ENCODE assay signal across 8 cellular contexts in the genomic region with DNA sequence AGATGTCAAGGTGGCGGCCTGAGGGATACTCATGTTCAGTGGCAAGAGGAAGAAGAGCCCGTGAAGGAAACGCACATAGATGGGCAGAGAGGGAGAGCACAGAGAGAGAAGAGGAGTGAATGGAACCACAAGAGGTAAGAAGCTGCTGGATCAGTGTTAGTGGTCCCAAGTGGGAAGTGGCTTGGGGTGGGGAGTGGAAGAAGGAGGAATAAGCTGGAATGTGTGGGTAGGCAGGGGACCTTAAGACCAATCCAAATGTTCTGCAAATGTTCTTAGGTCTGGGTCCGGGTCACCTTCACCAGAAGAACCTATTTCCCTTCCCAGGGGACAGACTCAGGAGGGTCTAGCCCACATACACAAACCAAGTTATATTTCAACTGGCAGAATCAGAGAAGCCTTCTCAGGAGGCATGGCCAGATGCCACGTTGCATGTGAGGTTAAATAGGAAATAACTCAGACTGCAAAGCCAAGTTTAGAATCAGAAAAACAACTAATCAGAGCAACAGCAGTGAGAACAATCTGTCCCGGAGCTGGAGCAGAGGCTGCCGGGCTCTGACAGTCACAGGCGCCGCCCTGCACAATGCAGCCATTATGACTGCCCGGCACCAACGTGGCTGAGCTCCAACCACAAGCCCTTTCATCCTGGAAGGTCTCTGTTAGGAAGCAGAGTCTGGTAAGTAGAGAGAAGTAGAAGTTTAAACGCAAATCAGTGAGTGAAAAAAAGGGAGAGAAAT.
DNase-seq lines count a peak whose midpoint lies in the region; ATAC-seq and TF ChIP-seq lines count a peak whose summit lies in the region.
"Had no signal": no experiment of that assay in that cellular context is flagged by ENCODE, and none has a peak within 500 bp of the region (broad histone marks: within the 10 kb centered on the region; RNA-seq: fewer than 3 reads in every experiment).

No MANE protein-coding gene starts in this region.

- no TSS peak for BruUV-seq in PC-3 (replicated peaks; lab: Mats Ljungman, UMichigan)

- ATAC-seq in PC-3 = peak; percentile 33; the same call in 1 of the 2 replicates

- POLR2A ChIA-PET in PC-3 (lab: Charles Lee; ENCODE audit: unreplicated experiment) = no interaction called here

- H3K79me1 ChIP-seq in mesenchymal stem cell (replicated peaks; ENCODE audit: low read length, poor library complexity, severe bottlenecking) = no peaks in the 10 kb centered on the region

- no peak overlapping the region for H3K18ac ChIP-seq in mesenchymal stem cell (ENCODE audit: low read depth in 1 of 2, low read length in 2 of 2)

- no peak overlapping the region for H3K23ac ChIP-seq in mesenchymal stem cell (ENCODE audit: low read length in 2 of 2)

- H3K9ac ChIP-seq in PC-3 (ENCODE audit: low read length) = no peak overlapping the region
- H3K9ac ChIP-seq in mesenchymal stem cell (ENCODE audit: low read length) = peak overlapping the region; percentile 77

- no peak overlapping the region for H4K8ac ChIP-seq in mesenchymal stem cell (ENCODE audit: low read length)

- H3K4me3 ChIP-seq in PC-3 (ENCODE audit: low read length) (no peak overlapping the region), mesenchymal stem cell (ENCODE audit: insufficient read depth in 1 of 2, low read depth in 1 of 2, low read length in 2 of 2) (peak overlapping the region in 1 of 2 experiments; percentile 66), thyroid gland (replicated peaks in 1 of 3) (no peak overlapping the region)

- H3K9me3 ChIP-seq in PC-3 (ENCODE audit: low read length) (no peaks in the 10 kb centered on the region), mesenchymal stem cell (ENCODE audit: control insufficient read depth, low read length) (no peaks in the 10 kb centered on the region), thyroid gland (no peaks in the 10 kb centered on the region)

- H3K79me2 ChIP-seq in PC-3 (ENCODE audit: low read length) = no peaks in the 10 kb centered on the region

- H2AFZ ChIP-seq in PC-3 (ENCODE audit: low read length) (peak overlapping the region; percentile 58), mesenchymal stem cell (ENCODE audit: low read depth, low read length) (no peak overlapping the region)

- no peak overlapping the region for H2BK120ac ChIP-seq in mesenchymal stem cell (ENCODE audit: low read depth, low read length)

- no peak for TF ChIP-seq CTCF in PC-3 (conservative IDR thresholded peaks at IDR 0.05; ENCODE audit: low read depth, low read length)
- no peak for TF ChIP-seq CTCF in thyroid gland (IDR thresholded peaks at IDR 0.05)

- H2AK5ac ChIP-seq in mesenchymal stem cell (ENCODE audit: low read length, severe bottlenecking) = no peak overlapping the region

- H3F3A ChIP-seq in PC-3 (ENCODE audit: low read length, unreplicated experiment) = no peaks in the 10 kb centered on the region

- H3K9me2 ChIP-seq in PC-3 (replicated peaks; ENCODE audit: low read length) = no peaks in the 10 kb centered on the region

- H3K14ac ChIP-seq in mesenchymal stem cell (ENCODE audit: low read length in 2 of 2) = no peak overlapping the region

- no peak overlapping the region for H3K4ac ChIP-seq in mesenchymal stem cell (ENCODE audit: low read depth in 1 of 2, low read length in 2 of 2)

- H3K36me3 ChIP-seq in PC-3 (ENCODE audit: low read depth, low read length) (no peaks in the 10 kb centered on the region), mesenchymal stem cell (ENCODE audit: control insufficient read depth in 1 of 2, insufficient read depth in 2 of 2, low read depth in 1 of 2, low read length in 2 of 2) (no peaks in the 10 kb centered on the region), thyroid gland (no peaks in the 10 kb centered on the region)

- WGBS in mesenchymal stem cell = 84% methylated on average over 11 of the region's 12 CpGs
- WGBS in thyroid gland, 2 donors = 54 to 74% methylated on average over 12 of the region's 12 CpGs

- CTCF ChIA-PET in PC-3 (lab: Charles Lee) = no interaction called here

- DNase-seq in PC-3 (no peak), dermis microvascular lymphatic vessel endothelial cell (ENCODE audit: low read depth in 2 of 2) (peak; percentile 24 to 86), mesenchymal stem cell (no peak), thyroid gland (peak; percentile 26 to 38), dedifferentiated amniotic fluid mesenchymal stem cell (ENCODE audit: extremely low spot score) (no peak), T-helper 9 cell (no peak), NCI-H2196 (lab: John Stamatoyannopoulos, UW; ENCODE audit: unreplicated experiment) (no peak)
- DNase-seq: natural killer cell had no signal

- H2BK5ac ChIP-seq in mesenchymal stem cell (ENCODE audit: low read depth, low read length, poor library complexity, severe bottlenecking) = no peak overlapping the region

- H3K27me3 ChIP-seq in PC-3 (ENCODE audit: low read length) (no peaks in the 10 kb centered on the region), mesenchymal stem cell (ENCODE audit: control insufficient read depth in 1 of 2, insufficient read depth in 1 of 2, low read length in 2 of 2) (no peaks in the 10 kb centered on the region), thyroid gland (no peaks in the 10 kb centered on the region)

- H2BK15ac ChIP-seq in mesenchymal stem cell (ENCODE audit: low read depth, poor library complexity, severe bottlenecking) = no peak overlapping the region

- no peaks in the 10 kb centered on the region for H4K20me1 ChIP-seq in PC-3 (ENCODE audit: low read length)

- TF ChIP-seq POLR2A in thyroid gland (IDR thresholded peaks at IDR 0.05) = no peak

- intact Hi-C loops in PC-3 (cut with micrococcal nuclease) (no loop called here), thyroid gland (cut with DNase I) (no loop called here)

- H3K27ac ChIP-seq in PC-3 (ENCODE audit: low read length) (no peak overlapping the region), mesenchymal stem cell (ENCODE audit: low read length, poor library complexity, severe bottlenecking) (no peak overlapping the region), thyroid gland (peak overlapping the region; percentile 26 to 33 (median 29))

- no peak overlapping the region for H4K91ac ChIP-seq in mesenchymal stem cell (ENCODE audit: low read length)

- H3K4me1 ChIP-seq in PC-3 (ENCODE audit: insufficient read depth, low read length) (no peaks in the 10 kb centered on the region), mesenchymal stem cell (ENCODE audit: control insufficient read depth, insufficient read depth, low read depth, low read length) (no peaks in the 10 kb centered on the region), thyroid gland (peaks cover 0 to 4% of the 10 kb centered on the region in 2 donors)

- H2BK12ac ChIP-seq in mesenchymal stem cell (ENCODE audit: low read length in 2 of 2) = no peak overlapping the region

- H3K4me2 ChIP-seq in PC-3 (ENCODE audit: low read length) (no peak overlapping the region), mesenchymal stem cell (ENCODE audit: low read length, poor library complexity, severe bottlenecking) (no peak overlapping the region)

Comparison
In these comparisons a context has a peak if more than half of its experiments do, and no peak if none do; other contexts are left out.
1. DNase-seq: peak in dermis microvascular lymphatic vessel endothelial cell (2 of 2) and thyroid gland (2 of 2); none in PC-3 (single experiment), mesenchymal stem cell (single experiment), dedifferentiated amniotic fluid mesenchymal stem cell (single experiment), T-helper 9 cell (single experiment) and NCI-H2196 (single experiment).
2. H3K27ac ChIP-seq: peak in thyroid gland (3 of 3); none in PC-3 (single experiment) and mesenchymal stem cell (single experiment).